8 cellular contexts compared by ENCODE assay signal in genomic region chr1:156146006-156146748, GRCh38. TPM values are rescaled to one million over a fixed set of nuclear protein-coding genes. Genes with fewer than 3 reads are reported as not detected.
DNase-seq lines count a peak whose midpoint lies in the region; ATAC-seq, FAIRE-seq and TF ChIP-seq lines count a peak whose summit lies in the region.

No MANE protein-coding gene starts in this region.

- H3K27ac Mint-ChIP-seq in osteocyte (ENCODE audit: unreplicated experiment) = peak overlapping the region; percentile 74

- DNase-seq in ELR (ENCODE audit: low read depth) = peak; percentile 95
- peak; percentile 86 for DNase-seq in Jurkat, Clone E6-1 (ENCODE audit: low read depth, low spot score)
- DNase-seq in NOMO-1 treated with DMSO at 0.1 percent for 48 hours (lab: John Stamatoyannopoulos, UW; ENCODE audit: unreplicated experiment) = peak; percentile 81
- DNase-seq in activated effector memory CD4-positive, alpha-beta T cell treated with anti-CD3 and anti-CD28 coated beads, Interleukin-2, amount 50 U/mL, for 16 hours = peak; percentile 75
- DNase-seq in frontal cortex (ENCODE audit: low spot score in 2 of 2) = peak; percentile 59 to 74
- DNase-seq in osteocyte (ENCODE audit: extremely low spot score, unreplicated experiment) = peak; percentile 94

- peak; percentile 69 for TF ChIP-seq CTCF in osteocyte (IDR thresholded peaks at IDR 0.05)

- no peak for FAIRE-seq in frontal cortex (lab: Jason Lieb, UNC)

- H3K9me3 Mint-ChIP-seq in osteocyte (ENCODE audit: unreplicated experiment) = no peaks in the 10 kb centered on the region

- H3K4me3 Mint-ChIP-seq in osteocyte (ENCODE audit: unreplicated experiment) = peak overlapping the region; percentile 42

- peaks cover 6% of the 10 kb centered on the region for H3K36me3 Mint-ChIP-seq in osteocyte (ENCODE audit: unreplicated experiment)

- H3K4me1 Mint-ChIP-seq in osteocyte (ENCODE audit: unreplicated experiment) = peaks cover 25% of the 10 kb centered on the region

- ATAC-seq in HG02938 (IDR thresholded peaks at IDR 0.05; ENCODE audit: unreplicated experiment) (no peak), GM18909 (IDR thresholded peaks at IDR 0.05; ENCODE audit: poor library complexity, unreplicated experiment) (no peak)

- no peak overlapping the region for H3K4me3 ChIP-seq in Jurkat, Clone E6-1 (ENCODE audit: low read length)

- H3K27me3 Mint-ChIP-seq in osteocyte (ENCODE audit: unreplicated experiment) = peaks cover 22% of the 10 kb centered on the region

RNA-seq across cellular contexts. Expression of gene SEMA4A, which starts 7.2 kb away (rescaled TPM):
- polyA plus RNA-seq in Jurkat, Clone E6-1 (2012; ENCODE audit: insufficient read depth, insufficient read length) = 1.3 TPM
- total RNA-seq in frontal cortex (22.0 TPM), osteocyte (1.6 and 1.8 TPM in 2 replicates)

RNA-seq across cellular contexts. Expression of gene LMNA, which starts 31.7 kb away (rescaled TPM):
- polyA plus RNA-seq in Jurkat, Clone E6-1 (2012; ENCODE audit: insufficient read depth, insufficient read length) = 7.4 TPM
- total RNA-seq in frontal cortex (14.3 TPM), osteocyte (733 and 792 TPM in 2 replicates)

RNA-seq across cellular contexts. Expression of gene SLC25A44, which starts 47.7 kb away (rescaled TPM):
- polyA plus RNA-seq in Jurkat, Clone E6-1 (2012; ENCODE audit: insufficient read depth, insufficient read length) = 15.9 TPM
- 8.6 TPM for total RNA-seq in frontal cortex
- 20.2 and 23.4 TPM in 2 replicates for total RNA-seq in osteocyte

Comparison
In these comparisons a context has a peak if more than half of its experiments do, and no peak if none do; other contexts are left out.
1. RNA of gene LMNA, which starts 31.7 kb away (total RNA-seq): 733 to 792 TPM in osteocyte; 14.3 TPM in frontal cortex (single experiment); every median in the first group is over 10 times any median in the second.
2. Peak in every context shown above with its lines, with median percentiles within 50 percentile points of each other: DNase-seq.